16 cellular contexts compared by ENCODE assay signal in the genomic region with DNA sequence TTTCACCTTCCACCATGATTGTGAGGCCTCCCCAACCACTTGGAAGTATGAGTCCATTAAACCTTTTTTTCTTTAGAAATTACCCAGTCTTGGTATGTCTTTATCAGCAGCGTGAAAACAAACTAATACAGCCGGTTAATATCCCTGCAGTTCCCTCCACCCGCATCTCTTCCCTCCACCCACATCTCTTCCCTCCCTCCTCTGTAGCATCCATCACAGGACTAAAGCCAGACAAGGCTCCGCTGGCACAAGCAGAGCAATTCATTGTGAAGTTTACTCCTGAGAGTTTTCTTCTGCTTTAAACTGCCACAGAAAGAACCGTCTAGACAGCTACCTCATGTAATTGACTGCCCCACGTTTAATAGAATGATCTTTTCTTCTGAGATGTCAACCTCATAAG.
"Had no signal": no experiment of that assay in that cellular context is flagged by ENCODE, and none has a peak within 500 bp of the region (broad histone marks: within the 10 kb centered on the region; RNA-seq: fewer than 3 reads in every experiment).

No MANE protein-coding gene starts in this region.

- H3K4me1 Mint-ChIP-seq: stimulated activated effector memory CD8-positive, alpha-beta T cell treated with anti-CD3 and anti-CD28 coated beads, Interleukin-12 subunit alpha, Interleukin-12 subunit beta, amount 100 ng/mL, for 72 hours had no signal

- FAIRE-seq: frontal cortex, islet of Langerhans had no signal

- H3K4me2 ChIP-seq: smooth muscle cell had no signal

- H3K27me3 Mint-ChIP-seq: dendritic cell treated with granulocyte-macrophage colony-stimulating factor and Interleukin-4, amounts not matched to agents 40 ng/mL and 50 ng/mL, for 4 days; effector memory CD8-positive, alpha-beta T cell had no signal

- H3K27me3 ChIP-seq: cardiac muscle cell, heart right ventricle, right atrium auricular region, tibial nerve had no signal

- H3K27ac ChIP-seq: cardiac muscle cell, right atrium auricular region had no signal

- H3K36me3 Mint-ChIP-seq: stimulated activated effector memory CD8-positive, alpha-beta T cell treated with anti-CD3 and anti-CD28 coated beads, Interleukin-12 subunit alpha, Interleukin-12 subunit beta, amount 100 ng/mL, for 72 hours had no signal

- H3K36me3 ChIP-seq: cardiac muscle cell, heart right ventricle, right atrium auricular region had no signal

- ATAC-seq: effector memory CD8-positive, alpha-beta T cell; stimulated activated effector memory CD8-positive, alpha-beta T cell treated with anti-CD3 and anti-CD28 coated beads, Interleukin-12 subunit alpha, Interleukin-12 subunit beta, amount 100 ng/mL, for 72 hours had no signal

- H3K4me3 ChIP-seq: cardiac muscle cell, right atrium auricular region, smooth muscle cell, tibial nerve had no signal

- H3K4me3 Mint-ChIP-seq: dendritic cell treated with granulocyte-macrophage colony-stimulating factor and Interleukin-4, amounts not matched to agents 40 ng/mL and 50 ng/mL, for 4 days; effector memory CD8-positive, alpha-beta T cell; nephron progenitor cell; stimulated activated effector memory CD8-positive, alpha-beta T cell treated with anti-CD3 and anti-CD28 coated beads, Interleukin-12 subunit alpha, Interleukin-12 subunit beta, amount 100 ng/mL, for 72 hours; stimulated activated naive CD8-positive, alpha-beta T cell treated with anti-CD3 and anti-CD28 coated beads, Interleukin-15, Interleukin-2, amounts not matched to agents 100 ng/mL and 50 ng/mL, for 24 hours had no signal

- H3K9me3 ChIP-seq: heart right ventricle, right atrium auricular region, tibial nerve had no signal

- H3K9me3 Mint-ChIP-seq: dendritic cell treated with granulocyte-macrophage colony-stimulating factor and Interleukin-4, amounts not matched to agents 40 ng/mL and 50 ng/mL, for 4 days; nephron progenitor cell; stimulated activated effector memory CD8-positive, alpha-beta T cell treated with anti-CD3 and anti-CD28 coated beads, Interleukin-12 subunit alpha, Interleukin-12 subunit beta, amount 100 ng/mL, for 72 hours; stimulated activated naive CD8-positive, alpha-beta T cell treated with anti-CD3 and anti-CD28 coated beads, Interleukin-15, Interleukin-2, amounts not matched to agents 100 ng/mL and 50 ng/mL, for 24 hours had no signal

- H3K27ac Mint-ChIP-seq: dendritic cell treated with granulocyte-macrophage colony-stimulating factor and Interleukin-4, amounts not matched to agents 40 ng/mL and 50 ng/mL, for 4 days; effector memory CD8-positive, alpha-beta T cell; stimulated activated effector memory CD8-positive, alpha-beta T cell treated with anti-CD3 and anti-CD28 coated beads, Interleukin-12 subunit alpha, Interleukin-12 subunit beta, amount 100 ng/mL, for 72 hours; stimulated activated naive CD8-positive, alpha-beta T cell treated with anti-CD3 and anti-CD28 coated beads, Interleukin-15, Interleukin-2, amounts not matched to agents 100 ng/mL and 50 ng/mL, for 24 hours had no signal

- DNase-seq: effector memory CD8-positive, alpha-beta T cell; heart right ventricle; hypothalamus; kidney glomerular epithelial cell; nephron progenitor cell; posterior cingulate gyrus; stimulated activated CD4-positive, alpha-beta T cell treated with anti-CD3 and anti-CD28 coated beads, Interleukin-2, amount 100 ng/mL, for 48 hours had no signal
